ENCODE assay signal across 14 cellular contexts in genomic region chr18:67300498-67300897, GRCh38.
A peak's percentile ranks its signal among the peaks of the same experiment; 100 is the strongest.
DNase-seq lines count a peak whose midpoint lies in the region; ATAC-seq, FAIRE-seq and TF ChIP-seq lines count a peak whose summit lies in the region.
"Had no signal": no experiment of that assay in that cellular context is flagged by ENCODE, and none has a peak within 500 bp of the region (broad histone marks: within the 10 kb centered on the region; RNA-seq: fewer than 3 reads in every experiment).

No MANE protein-coding gene starts in this region.

- no peak overlapping the region for H3K27ac ChIP-seq in DND-41 (ENCODE audit: low read length)
- no peak overlapping the region for H3K27ac ChIP-seq in pancreas
- H3K27ac ChIP-seq: parathyroid adenoma, thyroid gland had no signal

- H3K4me3 ChIP-seq in DND-41 (ENCODE audit: low read depth in 1 of 2, low read length in 2 of 2) (no peak overlapping the region), pancreas (no peak overlapping the region)
- H3K4me3 ChIP-seq: thyroid gland had no signal

- no peak for ATAC-seq in DND-41 (ENCODE audit: insufficient read depth, low read depth)
- ATAC-seq in GM19467 (IDR thresholded peaks at IDR 0.05; ENCODE audit: unreplicated experiment) = no peak
- no peak for ATAC-seq in pancreas

- H3K4me2 ChIP-seq in DND-41 (ENCODE audit: insufficient read depth, low read length) = no peak overlapping the region

- H3K36me3 ChIP-seq in DND-41 (ENCODE audit: insufficient read depth, low read length) (no peaks in the 10 kb centered on the region), pancreas (no peaks in the 10 kb centered on the region)
- H3K36me3 ChIP-seq: thyroid gland had no signal

- DNase-seq in NCI-H2171 (lab: John Stamatoyannopoulos, UW) = peak; percentile 7
- DNase-seq in NCI-H2171 treated with DMSO at 0.1 percent for 48 hours (lab: John Stamatoyannopoulos, UW) = no peak
- peak; percentile 48 for DNase-seq in DND-41
- peak; percentile 1 for DNase-seq in T follicular helper cell (ENCODE audit: low read depth)
- DNase-seq in erythroblast (lab: John Stamatoyannopoulos, UW) = peak; percentile 54 to 64
- DNase-seq in NCI-H226 = no peak
- no peak for DNase-seq in pancreas
- DNase-seq: amygdala, Calu3, midbrain, NCI-H526 treated with DMSO at 0.1 percent for 48 hours, thyroid gland had no signal

- no peak overlapping the region for H2AFZ ChIP-seq in DND-41 (ENCODE audit: low read depth, low read length)
- H2AFZ ChIP-seq: parathyroid adenoma had no signal

- H3K4me1 ChIP-seq in DND-41 (ENCODE audit: insufficient read depth, low read length) (no peaks in the 10 kb centered on the region), pancreas (no peaks in the 10 kb centered on the region)
- H3K4me1 ChIP-seq: parathyroid adenoma, thyroid gland had no signal

- intact Hi-C loops in pancreas (cut with DNase I) = no loop called here

- TF ChIP-seq POLR2A in erythroblast (IDR thresholded peaks at IDR 0.05; ENCODE audit: low read length) = no peak

- no peak for FAIRE-seq in pancreas (lab: Jason Lieb, UNC)

- no peak overlapping the region for H3K9ac ChIP-seq in DND-41 (ENCODE audit: low read depth, low read length)
- H3K9ac ChIP-seq: parathyroid adenoma had no signal

- H3K79me2 ChIP-seq in DND-41 (ENCODE audit: insufficient read depth, low read length) = no peaks in the 10 kb centered on the region
- H3K79me2 ChIP-seq: parathyroid adenoma had no signal

- WGBS in pancreas, 2 donors = 81 to 90% methylated on average over 4 of the region's 4 CpGs

- H4K20me1 ChIP-seq in DND-41 (ENCODE audit: insufficient read depth, low read length) = no peaks in the 10 kb centered on the region

- H3K9me3 ChIP-seq in DND-41 (ENCODE audit: insufficient read depth, low read length, severe bottlenecking) (peaks cover 19% of the 10 kb centered on the region), pancreas (no peaks in the 10 kb centered on the region)
- H3K9me3 ChIP-seq: thyroid gland had no signal

- H3K27me3 ChIP-seq in DND-41 (ENCODE audit: insufficient read depth, low read length, poor library complexity) = no peaks in the 10 kb centered on the region
- H3K27me3 ChIP-seq in pancreas = no peaks in the 10 kb centered on the region
- H3K27me3 ChIP-seq: thyroid gland had no signal

- no peak for TF ChIP-seq CTCF in DND-41 (IDR thresholded peaks at IDR 0.05; ENCODE audit: borderline replicate concordance, extremely low read depth, low read length, poor library complexity, severe bottlenecking)
- TF ChIP-seq CTCF in pancreas (IDR thresholded peaks at IDR 0.05) = no peak

Comparison
In these comparisons a context has a peak if more than half of its experiments do, and no peak if none do; other contexts are left out.
1. DNase-seq: peak in NCI-H2171 (single experiment), DND-41 (single experiment), T follicular helper cell (single experiment) and erythroblast (2 of 2); none in NCI-H2171 treated with DMSO at 0.1 percent for 48 hours (single experiment), NCI-H226 (single experiment) and pancreas (0 of 6).